Comparison of ENCODE assay signal across 15 cellular contexts in the genomic region with DNA sequence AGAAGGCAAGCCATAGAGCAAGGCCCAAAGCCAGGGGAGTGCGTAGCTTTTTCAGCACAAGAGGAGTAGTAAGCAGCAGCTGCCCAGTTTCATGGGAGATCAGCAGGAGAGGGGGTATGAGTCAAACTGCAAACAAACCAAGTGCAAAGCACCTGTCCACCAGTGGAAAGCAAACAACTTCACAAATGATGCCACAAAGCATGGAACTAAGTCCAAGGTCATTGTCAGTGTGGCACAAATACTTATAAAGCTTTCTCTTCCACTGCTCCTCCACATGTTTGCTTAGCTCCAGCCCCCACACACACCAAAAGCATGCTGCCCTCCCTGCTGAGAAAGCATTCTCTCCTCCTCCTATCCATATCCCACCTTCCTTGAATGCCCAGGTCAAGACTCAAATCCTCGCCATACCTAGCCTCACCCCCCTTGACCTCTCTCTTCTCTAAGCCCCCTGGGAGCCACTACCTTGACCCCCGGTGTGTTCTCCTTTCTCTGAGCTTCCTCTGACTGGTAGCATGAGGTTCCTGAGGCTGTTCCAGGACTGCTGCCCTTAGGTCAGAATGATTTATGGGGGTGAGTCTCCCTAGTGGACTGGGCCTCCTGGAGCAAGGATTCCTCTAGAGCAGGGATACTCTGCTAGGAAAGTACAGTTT.
DNase-seq lines count a peak whose midpoint lies in the region; ATAC-seq and TF ChIP-seq lines count a peak whose summit lies in the region.
"Had no signal": no experiment of that assay in that cellular context is flagged by ENCODE, and none has a peak within 500 bp of the region (broad histone marks: within the 10 kb centered on the region; RNA-seq: fewer than 3 reads in every experiment).

No MANE protein-coding gene starts in this region.

- H3K27ac ChIP-seq in left ventricle myocardium inferior (replicated peaks) = no peak overlapping the region
- H3K27ac ChIP-seq: gastrocnemius medialis, SK-N-MC, upper lobe of left lung had no signal

- H3K9me3 ChIP-seq in left ventricle myocardium inferior (replicated peaks) = no peaks in the 10 kb centered on the region
- H3K9me3 ChIP-seq: gastrocnemius medialis, upper lobe of left lung had no signal

- no peak overlapping the region for H3K4me3 ChIP-seq in left ventricle myocardium inferior
- H3K4me3 ChIP-seq: gastrocnemius medialis, SK-N-MC, upper lobe of left lung had no signal

- no peaks in the 10 kb centered on the region for H3K9me3 Mint-ChIP-seq in activated T-helper 1 cell treated with anti-CD3 and anti-CD28 coated beads, Interleukin-12 subunit alpha, Interleukin-12 subunit beta, Interleukin-2, Interleukin-4 antibody, amounts not matched to agents 30 ng/mL and 10 ng/mL and 1 ng/mL, durations not matched to agents 14 hours and 24 hours and 36 hours
- no peaks in the 10 kb centered on the region for H3K9me3 Mint-ChIP-seq in activated T-cell treated with anti-CD3 and anti-CD28 coated beads, Interleukin-2, amount 50 U/mL, for 4 hours
- H3K9me3 Mint-ChIP-seq: activated CD8-positive, alpha-beta T cell treated with anti-CD3 and anti-CD28 coated beads for 36 hours; brain; effector memory CD8-positive, alpha-beta T cell had no signal

- DNase-seq in DMS53 treated with DMSO at 0.1 percent for 48 hours (lab: John Stamatoyannopoulos, UW; ENCODE audit: unreplicated experiment) = peak; percentile 99
- DNase-seq in NCI-H2081 (lab: John Stamatoyannopoulos, UW) = peak; percentile 87 to 98
- DNase-seq in activated T-helper 1 cell treated with anti-CD3 and anti-CD28 coated beads, Interleukin-12 subunit alpha, Interleukin-12 subunit beta, Interleukin-2, Interleukin-4 antibody, amounts not matched to agents 30 ng/mL and 10 ng/mL and 1 ng/mL, durations not matched to agents 14 hours and 24 hours and 36 hours (ENCODE audit: low spot score) = no peak
- DNase-seq in mucosa of gallbladder (ENCODE audit: low spot score) = peak; percentile 61
- DNase-seq in activated T-cell treated with anti-CD3 and anti-CD28 coated beads, Interleukin-2, amount 50 U/mL, for 4 hours = no peak
- DNase-seq in ecto neural progenitor cell (ENCODE audit: low spot score) = no peak
- no peak for DNase-seq in left ventricle myocardium inferior
- DNase-seq: activated CD8-positive, alpha-beta T cell treated with anti-CD3 and anti-CD28 coated beads for 36 hours; activated gamma-delta T cell treated with Interleukin-2 at 50 U/mL for 16 hours; effector memory CD8-positive, alpha-beta T cell; gastrocnemius medialis had no signal

- peaks cover 16% of the 10 kb centered on the region for H3K4me1 ChIP-seq in left ventricle myocardium inferior
- H3K4me1 ChIP-seq: gastrocnemius medialis had no signal

- no peak for TF ChIP-seq CTCF in left ventricle myocardium inferior (IDR thresholded peaks at IDR 0.05; ENCODE audit: borderline replicate concordance)

- H3K27ac Mint-ChIP-seq in activated T-helper 1 cell treated with anti-CD3 and anti-CD28 coated beads, Interleukin-12 subunit alpha, Interleukin-12 subunit beta, Interleukin-2, Interleukin-4 antibody, amounts not matched to agents 30 ng/mL and 10 ng/mL and 1 ng/mL, durations not matched to agents 14 hours and 24 hours and 36 hours = peak overlapping the region; percentile 13
- H3K27ac Mint-ChIP-seq: activated CD8-positive, alpha-beta T cell treated with anti-CD3 and anti-CD28 coated beads for 36 hours had no signal

- intact Hi-C loops in activated T-helper 1 cell treated with anti-CD3 and anti-CD28 coated beads, Interleukin-12 subunit alpha, Interleukin-12 subunit beta, Interleukin-2, Interleukin-4 antibody, amounts not matched to agents 30 ng/mL and 10 ng/mL and 1 ng/mL, durations not matched to agents 14 hours and 24 hours and 36 hours (cut with micrococcal nuclease) = loop anchor here (5.0 to 10.0 kb wide), 2 partner anchors 34 to 61 kb away; no protein-coding TSS in a partner anchor
- intact Hi-C loops in left ventricle myocardium inferior (cut with micrococcal nuclease) = no loop called here

- peaks cover 55% of the 10 kb centered on the region for H3K36me3 ChIP-seq in left ventricle myocardium inferior

- no peaks in the 10 kb centered on the region for H3K27me3 Mint-ChIP-seq in activated T-helper 1 cell treated with anti-CD3 and anti-CD28 coated beads, Interleukin-12 subunit alpha, Interleukin-12 subunit beta, Interleukin-2, Interleukin-4 antibody, amounts not matched to agents 30 ng/mL and 10 ng/mL and 1 ng/mL, durations not matched to agents 14 hours and 24 hours and 36 hours (ENCODE audit: insufficient read depth)
- H3K27me3 Mint-ChIP-seq in activated T-cell treated with anti-CD3 and anti-CD28 coated beads, Interleukin-2, amount 50 U/mL, for 4 hours (ENCODE audit: low read depth) = no peaks in the 10 kb centered on the region
- H3K27me3 Mint-ChIP-seq: activated CD8-positive, alpha-beta T cell treated with anti-CD3 and anti-CD28 coated beads for 36 hours; brain; effector memory CD8-positive, alpha-beta T cell had no signal

- peaks cover 20% of the 10 kb centered on the region for H3K36me3 Mint-ChIP-seq in activated T-helper 1 cell treated with anti-CD3 and anti-CD28 coated beads, Interleukin-12 subunit alpha, Interleukin-12 subunit beta, Interleukin-2, Interleukin-4 antibody, amounts not matched to agents 30 ng/mL and 10 ng/mL and 1 ng/mL, durations not matched to agents 14 hours and 24 hours and 36 hours (ENCODE audit: low read depth)
- peaks cover 43% of the 10 kb centered on the region for H3K36me3 Mint-ChIP-seq in activated T-cell treated with anti-CD3 and anti-CD28 coated beads, Interleukin-2, amount 50 U/mL, for 4 hours (ENCODE audit: insufficient read depth)

- no peak overlapping the region for H3K4me3 Mint-ChIP-seq in activated T-helper 1 cell treated with anti-CD3 and anti-CD28 coated beads, Interleukin-12 subunit alpha, Interleukin-12 subunit beta, Interleukin-2, Interleukin-4 antibody, amounts not matched to agents 30 ng/mL and 10 ng/mL and 1 ng/mL, durations not matched to agents 14 hours and 24 hours and 36 hours
- no peak overlapping the region for H3K4me3 Mint-ChIP-seq in activated T-cell treated with anti-CD3 and anti-CD28 coated beads, Interleukin-2, amount 50 U/mL, for 4 hours
- H3K4me3 Mint-ChIP-seq: activated CD8-positive, alpha-beta T cell treated with anti-CD3 and anti-CD28 coated beads for 36 hours; brain; effector memory CD8-positive, alpha-beta T cell had no signal

- no peaks in the 10 kb centered on the region for H3K4me1 Mint-ChIP-seq in activated T-helper 1 cell treated with anti-CD3 and anti-CD28 coated beads, Interleukin-12 subunit alpha, Interleukin-12 subunit beta, Interleukin-2, Interleukin-4 antibody, amounts not matched to agents 30 ng/mL and 10 ng/mL and 1 ng/mL, durations not matched to agents 14 hours and 24 hours and 36 hours (ENCODE audit: low read depth)
- peaks cover 2% of the 10 kb centered on the region for H3K4me1 Mint-ChIP-seq in activated T-cell treated with anti-CD3 and anti-CD28 coated beads, Interleukin-2, amount 50 U/mL, for 4 hours (ENCODE audit: low read depth)
- H3K4me1 Mint-ChIP-seq: brain had no signal

- H3K27me3 ChIP-seq in left ventricle myocardium inferior (ENCODE audit: low read depth) = no peaks in the 10 kb centered on the region
- H3K27me3 ChIP-seq: gastrocnemius medialis, upper lobe of left lung had no signal

- ATAC-seq in activated T-cell treated with anti-CD3 and anti-CD28 coated beads, Interleukin-2, amount 50 U/mL, for 4 hours = no peak
- no peak for ATAC-seq in HG03025 (IDR thresholded peaks at IDR 0.05; ENCODE audit: low FRiP score, unreplicated experiment)
- ATAC-seq: activated CD8-positive, alpha-beta T cell treated with anti-CD3 and anti-CD28 coated beads for 36 hours; effector memory CD8-positive, alpha-beta T cell; gastrocnemius medialis had no signal

Comparison
In these comparisons a context has a peak if more than half of its experiments do, and no peak if none do; other contexts are left out.
1. DNase-seq: peak in DMS53 treated with DMSO at 0.1 percent for 48 hours (single experiment), NCI-H2081 (2 of 2) and mucosa of gallbladder (single experiment); none in activated T-helper 1 cell treated with anti-CD3 and anti-CD28 coated beads, Interleukin-12 subunit alpha, Interleukin-12 subunit beta, Interleukin-2, Interleukin-4 antibody, amounts not matched to agents 30 ng/mL and 10 ng/mL and 1 ng/mL, durations not matched to agents 14 hours and 24 hours and 36 hours (single experiment), activated T-cell treated with anti-CD3 and anti-CD28 coated beads, Interleukin-2, amount 50 U/mL, for 4 hours (single experiment), ecto neural progenitor cell (single experiment) and left ventricle myocardium inferior (single experiment).